Comparison of ENCODE assay signal across 33 cellular contexts in the genomic region with DNA sequence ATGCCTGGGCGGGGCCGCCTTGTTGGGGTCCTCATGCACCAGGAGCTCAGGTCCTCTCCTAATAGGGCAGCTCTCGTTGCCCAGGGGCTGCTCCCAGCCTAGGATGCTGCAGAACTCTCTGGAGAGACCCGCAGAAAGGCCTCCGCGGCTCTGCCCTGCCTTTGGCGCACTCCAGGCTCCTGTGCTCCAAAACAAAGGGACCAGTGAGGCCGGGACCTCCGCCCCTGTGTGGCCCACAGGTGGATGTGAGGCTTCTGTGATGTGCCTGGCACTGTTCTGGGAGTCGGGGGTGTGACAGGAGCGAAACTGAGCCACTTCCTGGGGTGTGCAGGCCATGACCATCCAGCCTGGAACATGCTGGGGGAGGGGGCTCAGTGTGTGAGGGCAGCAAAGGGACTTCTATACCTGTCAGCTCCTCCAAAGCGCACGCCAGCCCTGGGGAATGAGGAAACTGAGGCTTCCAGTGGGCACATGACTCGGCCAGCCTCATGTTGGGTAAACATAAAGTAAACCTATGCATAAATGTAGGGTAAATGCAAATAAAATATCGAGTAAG.
"Had no signal": no experiment of that assay in that cellular context is flagged by ENCODE, and none has a peak within 500 bp of the region (broad histone marks: within the 10 kb centered on the region; RNA-seq: fewer than 3 reads in every experiment).

No MANE protein-coding gene starts in this region.

- H3K4me1 Mint-ChIP-seq: activated B cell treated with CpG ODN at 0.5 μM for 24 hours; activated naive CD4-positive, alpha-beta T cell treated with anti-CD3 and anti-CD28 coated beads, Interleukin-2, amount 50 U/mL, for 24 hours; activated naive CD8-positive, alpha-beta T cell treated with anti-CD3 and anti-CD28 coated beads, Interleukin-2, amount 50 U/mL, for 24 hours; activated T-helper 17 cell treated with anti-CD3 and anti-CD28 coated beads, Interleukin-2, amount 50 U/mL, for 72 hours had no signal

- H3K36me3 ChIP-seq: adrenal gland, colonic mucosa, esophagus squamous epithelium, gastroesophageal sphincter, WERI-Rb-1 had no signal

- H3K4me3 Mint-ChIP-seq: activated B cell treated with CpG ODN at 0.5 μM for 24 hours; activated CD8-positive, alpha-beta T cell treated with anti-CD3 and anti-CD28 coated beads for 36 hours; activated naive CD4-positive, alpha-beta T cell treated with anti-CD3 and anti-CD28 coated beads, Interleukin-2, amount 50 U/mL, for 24 hours; activated naive CD8-positive, alpha-beta T cell treated with anti-CD3 and anti-CD28 coated beads for 36 hours; activated naive CD8-positive, alpha-beta T cell treated with anti-CD3 and anti-CD28 coated beads, Interleukin-2, amount 50 U/mL, for 24 hours; activated T-cell treated with anti-CD3 and anti-CD28 coated beads, Interleukin-2, amount 50 U/mL, for 4 hours; activated T-helper 17 cell treated with anti-CD3 and anti-CD28 coated beads, Interleukin-2, amount 50 U/mL, for 72 hours; T-helper 17 cell; T-helper 2 cell treated with Interferon-gamma antibody and Interleukin-4, amounts not matched to agents 5 μg/mL and 100 μg/mL, for 36 hours had no signal

- H3K27ac Mint-ChIP-seq: activated B cell treated with CpG ODN at 0.5 μM for 24 hours; activated CD8-positive, alpha-beta T cell treated with anti-CD3 and anti-CD28 coated beads for 36 hours; activated naive CD4-positive, alpha-beta T cell treated with anti-CD3 and anti-CD28 coated beads, Interleukin-2, amount 50 U/mL, for 24 hours; activated naive CD8-positive, alpha-beta T cell treated with anti-CD3 and anti-CD28 coated beads for 36 hours; activated naive CD8-positive, alpha-beta T cell treated with anti-CD3 and anti-CD28 coated beads, Interleukin-2, amount 50 U/mL, for 24 hours; activated T-helper 17 cell treated with anti-CD3 and anti-CD28 coated beads, Interleukin-2, amount 50 U/mL, for 72 hours; T-helper 17 cell; T-helper 2 cell treated with Interferon-gamma antibody and Interleukin-4, amounts not matched to agents 5 μg/mL and 100 μg/mL, for 36 hours had no signal

- ATAC-seq: activated CD4-positive, CD25-positive, alpha-beta regulatory T cell treated with anti-CD3 and anti-CD28 coated beads, Interleukin-2, amount 50 U/mL, for 24 hours; activated CD8-positive, alpha-beta T cell treated with anti-CD3 and anti-CD28 coated beads for 36 hours; activated naive CD8-positive, alpha-beta T cell treated with anti-CD3 and anti-CD28 coated beads, Interleukin-2, amount 50 U/mL, for 24 hours; activated T-cell treated with anti-CD3 and anti-CD28 coated beads, Interleukin-2, amount 50 U/mL, for 4 hours; activated T-helper 17 cell treated with anti-CD3 and anti-CD28 coated beads, Interleukin-2, amount 50 U/mL, for 72 hours; body of pancreas; gastroesophageal sphincter; T-helper 17 cell had no signal

- H3K36me3 Mint-ChIP-seq: activated naive CD4-positive, alpha-beta T cell treated with anti-CD3 and anti-CD28 coated beads, Interleukin-2, amount 50 U/mL, for 24 hours; activated naive CD8-positive, alpha-beta T cell treated with anti-CD3 and anti-CD28 coated beads for 36 hours had no signal

- H3K4me3 ChIP-seq: adrenal gland, body of pancreas, colonic mucosa, esophagus squamous epithelium, gastroesophageal sphincter had no signal

- H3K27ac ChIP-seq: adrenal gland, body of pancreas, colonic mucosa, epithelial cell of prostate, esophagus squamous epithelium, gastroesophageal sphincter, WERI-Rb-1 had no signal

- H3K27me3 ChIP-seq: colonic mucosa, gastroesophageal sphincter had no signal

- H3K4me1 ChIP-seq: adrenal gland, body of pancreas, colonic mucosa had no signal

- DNase-seq: activated B cell treated with CpG ODN at 0.5 μM for 24 hours; activated CD4-positive, alpha-beta T cell treated with anti-CD3 and anti-CD28 coated beads for 48 hours; activated CD4-positive, alpha-beta T cell treated with anti-CD3 and anti-CD28 coated beads, Interleukin-2, amount 50 U/mL, for 1 hour; activated CD4-positive, alpha-beta T cell treated with anti-CD3 and anti-CD28 coated beads, Interleukin-2, amount 50 U/mL, for 48 hours; activated CD8-positive, alpha-beta memory T cell treated with anti-CD3 and anti-CD28 coated beads for 24 hours; activated CD8-positive, alpha-beta T cell treated with anti-CD3 and anti-CD28 coated beads for 36 hours; activated effector memory CD4-positive, alpha-beta T cell treated with Interleukin-2 at 50 U/mL for 16 hours; activated gamma-delta T cell treated with Interleukin-2 at 50 U/mL for 16 hours; activated naive CD4-positive, alpha-beta T cell treated with Interleukin-2 at 50 U/mL for 16 hours; activated naive CD8-positive, alpha-beta T cell treated with anti-CD3 and anti-CD28 coated beads for 36 hours; activated naive CD8-positive, alpha-beta T cell treated with anti-CD3 and anti-CD28 coated beads, Interleukin-2, amount 50 U/mL, for 24 hours; activated T-cell treated with anti-CD3 and anti-CD28 coated beads, Interleukin-2, amount 50 U/mL, for 4 hours; amygdala; aorta; body of pancreas; caudate nucleus; colonic mucosa; effector CD8-positive, alpha-beta T cell; esophagus squamous epithelium; foreskin melanocyte; SW 1271; T-helper 1 cell; T-helper 17 cell; T1000; WERI-Rb-1 had no signal

- H3K9me3 ChIP-seq: adrenal gland, body of pancreas, colonic mucosa, esophagus squamous epithelium, gastroesophageal sphincter had no signal

- H3K9me3 Mint-ChIP-seq: activated B cell treated with CpG ODN at 0.5 μM for 24 hours; activated CD8-positive, alpha-beta T cell treated with anti-CD3 and anti-CD28 coated beads for 36 hours; activated naive CD4-positive, alpha-beta T cell treated with anti-CD3 and anti-CD28 coated beads, Interleukin-2, amount 50 U/mL, for 24 hours; activated naive CD8-positive, alpha-beta T cell treated with anti-CD3 and anti-CD28 coated beads for 36 hours; activated naive CD8-positive, alpha-beta T cell treated with anti-CD3 and anti-CD28 coated beads, Interleukin-2, amount 50 U/mL, for 24 hours; activated T-cell treated with anti-CD3 and anti-CD28 coated beads, Interleukin-2, amount 50 U/mL, for 4 hours; activated T-helper 17 cell treated with anti-CD3 and anti-CD28 coated beads, Interleukin-2, amount 50 U/mL, for 72 hours; T-helper 2 cell treated with Interferon-gamma antibody and Interleukin-4, amounts not matched to agents 5 μg/mL and 100 μg/mL, for 36 hours had no signal

- FAIRE-seq: endothelial cell of umbilical vein had no signal
